35 cellular contexts compared by ENCODE assay signal in the genomic region with DNA sequence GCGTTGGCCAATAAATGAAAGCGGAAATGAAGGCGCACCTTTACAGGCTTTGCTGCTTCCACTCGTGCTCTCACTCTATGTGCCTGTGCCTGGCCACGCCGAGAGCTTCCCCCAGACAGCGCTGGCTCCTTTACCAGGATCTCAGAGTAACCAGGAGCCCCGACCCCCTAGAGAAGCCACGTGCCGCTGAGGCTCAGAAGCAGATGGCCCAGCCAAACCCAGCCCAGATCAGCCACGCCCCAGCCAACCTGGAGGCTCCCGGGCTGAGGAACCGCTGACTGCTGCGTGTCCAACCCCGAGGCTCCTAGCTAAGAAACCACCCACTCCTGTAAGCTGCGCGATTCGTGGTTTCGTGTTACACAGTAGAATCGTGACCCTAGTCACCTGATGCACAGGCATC.
"Had no signal": no experiment of that assay in that cellular context is flagged by ENCODE, and none has a peak within 500 bp of the region (broad histone marks: within the 10 kb centered on the region; RNA-seq: fewer than 3 reads in every experiment).

No MANE protein-coding gene starts in this region.

- H3K9me3 Mint-ChIP-seq: activated naive CD4-positive, alpha-beta T cell treated with anti-CD3 and anti-CD28 coated beads, Interleukin-2, amount 50 U/mL, for 24 hours; activated naive CD8-positive, alpha-beta T cell treated with anti-CD3 and anti-CD28 coated beads, Interleukin-2, amount 50 U/mL, for 24 hours; central memory CD8-positive, alpha-beta T cell had no signal

- H3K27me3 ChIP-seq: ascending aorta had no signal

- H3K36me3 ChIP-seq: ascending aorta, cardiac muscle cell had no signal

- H3K27ac Mint-ChIP-seq: activated CD4-positive, alpha-beta memory T cell treated with anti-CD3 and anti-CD28 coated beads, Interleukin-2, amount 10 ng/mL, durations not matched to agents 7 days and 5 days; activated CD4-positive, alpha-beta T cell treated with anti-CD3 and anti-CD28 coated beads for 36 hours; activated CD4-positive, alpha-beta T cell treated with anti-CD3 and anti-CD28 coated beads, Interleukin-2, amount 10 ng/mL, durations not matched to agents 7 days and 5 days; activated naive CD4-positive, alpha-beta T cell treated with anti-CD3 and anti-CD28 coated beads, Interleukin-2, amount 10 ng/mL, durations not matched to agents 7 days and 5 days; activated naive CD4-positive, alpha-beta T cell treated with anti-CD3 and anti-CD28 coated beads, Interleukin-2, amount 50 U/mL, for 24 hours; activated naive CD8-positive, alpha-beta T cell; activated naive CD8-positive, alpha-beta T cell treated with anti-CD3 and anti-CD28 coated beads, Interleukin-2, amount 10 ng/mL, durations not matched to agents 7 days and 5 days; activated naive CD8-positive, alpha-beta T cell treated with anti-CD3 and anti-CD28 coated beads, Interleukin-2, amount 50 U/mL, for 24 hours; activated T-helper 2 cell treated with anti-CD3 and anti-CD28 coated beads, Interferon-gamma antibody, Interleukin-2, Interleukin-4, amounts not matched to agents 10 μg/mL and 5 μg/mL and 100 μg/mL, durations not matched to agents 14 hours and 24 hours and 36 hours; brain; T-helper 1 cell treated with Interleukin-12 subunit alpha and Interleukin-12 subunit beta and Interleukin-4 antibody, amounts not matched to agents 30 μg/mL and 1 μg/mL, for 36 hours; T-helper 2 cell treated with Interferon-gamma antibody and Interleukin-4, amounts not matched to agents 5 μg/mL and 100 μg/mL, for 36 hours had no signal

- H3K4me3 ChIP-seq: ascending aorta, cardiac muscle cell had no signal

- H3K27me3 Mint-ChIP-seq: activated CD4-positive, alpha-beta T cell treated with anti-CD3 and anti-CD28 coated beads for 36 hours; activated CD4-positive, alpha-beta T cell treated with anti-CD3 and anti-CD28 coated beads, Interleukin-2, amount 10 ng/mL, durations not matched to agents 7 days and 5 days; activated naive CD4-positive, alpha-beta T cell treated with anti-CD3 and anti-CD28 coated beads, Interleukin-2, amount 50 U/mL, for 24 hours; activated naive CD8-positive, alpha-beta T cell; activated naive CD8-positive, alpha-beta T cell treated with anti-CD3 and anti-CD28 coated beads, Interleukin-2, amount 50 U/mL, for 24 hours; brain; central memory CD8-positive, alpha-beta T cell had no signal

- ATAC-seq: activated CD4-positive, alpha-beta T cell treated with anti-CD3 and anti-CD28 coated beads for 36 hours; activated CD4-positive, CD25-positive, alpha-beta regulatory T cell treated with anti-CD3 and anti-CD28 coated beads, Interleukin-2, amount 50 U/mL, for 24 hours; activated naive CD8-positive, alpha-beta T cell treated with anti-CD3 and anti-CD28 coated beads, Interleukin-2, amount 50 U/mL, for 24 hours had no signal

- H3K4me3 Mint-ChIP-seq: activated CD4-positive, alpha-beta memory T cell treated with anti-CD3 and anti-CD28 coated beads, Interleukin-2, amount 10 ng/mL, durations not matched to agents 7 days and 5 days; activated CD4-positive, alpha-beta T cell treated with anti-CD3 and anti-CD28 coated beads for 36 hours; activated CD4-positive, alpha-beta T cell treated with anti-CD3 and anti-CD28 coated beads, Interleukin-2, amount 10 ng/mL, durations not matched to agents 7 days and 5 days; activated naive CD4-positive, alpha-beta T cell treated with anti-CD3 and anti-CD28 coated beads, Interleukin-2, amount 10 ng/mL, durations not matched to agents 7 days and 5 days; activated naive CD4-positive, alpha-beta T cell treated with anti-CD3 and anti-CD28 coated beads, Interleukin-2, amount 50 U/mL, for 24 hours; activated naive CD8-positive, alpha-beta T cell; activated naive CD8-positive, alpha-beta T cell treated with anti-CD3 and anti-CD28 coated beads, Interleukin-2, amount 10 ng/mL, durations not matched to agents 7 days and 5 days; activated naive CD8-positive, alpha-beta T cell treated with anti-CD3 and anti-CD28 coated beads, Interleukin-2, amount 50 U/mL, for 24 hours; brain; central memory CD8-positive, alpha-beta T cell; T-helper 1 cell treated with Interleukin-12 subunit alpha and Interleukin-12 subunit beta and Interleukin-4 antibody, amounts not matched to agents 30 μg/mL and 1 μg/mL, for 36 hours; T-helper 2 cell treated with Interferon-gamma antibody and Interleukin-4, amounts not matched to agents 5 μg/mL and 100 μg/mL, for 36 hours had no signal

- H3K27ac ChIP-seq: ascending aorta, cardiac muscle cell, VCaP had no signal

- DNase-seq: activated CD4-positive, alpha-beta memory T cell treated with anti-CD3 and anti-CD28 coated beads, Interleukin-2, amount 10 ng/mL, durations not matched to agents 7 days and 5 days; activated CD4-positive, alpha-beta T cell treated with anti-CD3 and anti-CD28 coated beads for 1 hour; activated CD4-positive, alpha-beta T cell treated with anti-CD3 and anti-CD28 coated beads for 36 hours; activated CD4-positive, alpha-beta T cell treated with anti-CD3 and anti-CD28 coated beads for 48 hours; activated CD4-positive, alpha-beta T cell treated with anti-CD3 and anti-CD28 coated beads, Interleukin-2, amount 10 ng/mL, durations not matched to agents 7 days and 5 days; activated CD4-positive, alpha-beta T cell treated with anti-CD3 and anti-CD28 coated beads, Interleukin-2, amount 50 U/mL, for 48 hours; activated CD4-positive, CD25-positive, alpha-beta regulatory T cell; activated CD8-positive, alpha-beta memory T cell treated with anti-CD3 and anti-CD28 coated beads, Interleukin-2, amount 50 U/mL, for 4 hours; activated effector memory CD4-positive, alpha-beta T cell treated with Interleukin-2 at 50 U/mL for 16 hours; activated gamma-delta T cell; activated naive CD4-positive, alpha-beta T cell treated with anti-CD3 and anti-CD28 coated beads, Interleukin-2, amount 10 ng/mL, durations not matched to agents 7 days and 5 days; activated naive CD4-positive, alpha-beta T cell treated with Interleukin-2 at 50 U/mL for 16 hours; activated naive CD8-positive, alpha-beta T cell treated with anti-CD3 and anti-CD28 coated beads, Interleukin-2, amount 10 ng/mL, durations not matched to agents 7 days and 5 days; activated naive CD8-positive, alpha-beta T cell treated with anti-CD3 and anti-CD28 coated beads, Interleukin-2, amount 50 U/mL, for 24 hours; activated T-cell treated with anti-CD3 and anti-CD28 coated beads for 4 hours; activated T-cell treated with anti-CD3 and anti-CD28 coated beads, Interleukin-2, amount 50 U/mL, for 1 hour; activated T-cell treated with anti-CD3 and anti-CD28 coated beads, Interleukin-2, amount 50 U/mL, for 48 hours; amygdala; anterior cingulate cortex; caudate nucleus; cerebellar nuclear complex; T-helper 1 cell; T-helper 2 cell; T-helper 9 cell had no signal

- H3K4me1 ChIP-seq: ascending aorta had no signal

- H3K9me3 ChIP-seq: ascending aorta had no signal

- H3K36me3 Mint-ChIP-seq: activated naive CD4-positive, alpha-beta T cell treated with anti-CD3 and anti-CD28 coated beads, Interleukin-2, amount 10 ng/mL, durations not matched to agents 7 days and 5 days; brain had no signal

- H3K4me1 Mint-ChIP-seq: activated CD4-positive, alpha-beta memory T cell treated with anti-CD3 and anti-CD28 coated beads, Interleukin-2, amount 10 ng/mL, durations not matched to agents 7 days and 5 days; activated CD4-positive, alpha-beta T cell treated with anti-CD3 and anti-CD28 coated beads for 36 hours; activated CD4-positive, alpha-beta T cell treated with anti-CD3 and anti-CD28 coated beads, Interleukin-2, amount 10 ng/mL, durations not matched to agents 7 days and 5 days; activated naive CD4-positive, alpha-beta T cell treated with anti-CD3 and anti-CD28 coated beads, Interleukin-2, amount 10 ng/mL, durations not matched to agents 7 days and 5 days; activated naive CD8-positive, alpha-beta T cell treated with anti-CD3 and anti-CD28 coated beads, Interleukin-2, amount 10 ng/mL, durations not matched to agents 7 days and 5 days; activated naive CD8-positive, alpha-beta T cell treated with anti-CD3 and anti-CD28 coated beads, Interleukin-2, amount 50 U/mL, for 24 hours; brain; central memory CD8-positive, alpha-beta T cell had no signal
